8 cellular contexts compared by ENCODE assay signal in the genomic region with DNA sequence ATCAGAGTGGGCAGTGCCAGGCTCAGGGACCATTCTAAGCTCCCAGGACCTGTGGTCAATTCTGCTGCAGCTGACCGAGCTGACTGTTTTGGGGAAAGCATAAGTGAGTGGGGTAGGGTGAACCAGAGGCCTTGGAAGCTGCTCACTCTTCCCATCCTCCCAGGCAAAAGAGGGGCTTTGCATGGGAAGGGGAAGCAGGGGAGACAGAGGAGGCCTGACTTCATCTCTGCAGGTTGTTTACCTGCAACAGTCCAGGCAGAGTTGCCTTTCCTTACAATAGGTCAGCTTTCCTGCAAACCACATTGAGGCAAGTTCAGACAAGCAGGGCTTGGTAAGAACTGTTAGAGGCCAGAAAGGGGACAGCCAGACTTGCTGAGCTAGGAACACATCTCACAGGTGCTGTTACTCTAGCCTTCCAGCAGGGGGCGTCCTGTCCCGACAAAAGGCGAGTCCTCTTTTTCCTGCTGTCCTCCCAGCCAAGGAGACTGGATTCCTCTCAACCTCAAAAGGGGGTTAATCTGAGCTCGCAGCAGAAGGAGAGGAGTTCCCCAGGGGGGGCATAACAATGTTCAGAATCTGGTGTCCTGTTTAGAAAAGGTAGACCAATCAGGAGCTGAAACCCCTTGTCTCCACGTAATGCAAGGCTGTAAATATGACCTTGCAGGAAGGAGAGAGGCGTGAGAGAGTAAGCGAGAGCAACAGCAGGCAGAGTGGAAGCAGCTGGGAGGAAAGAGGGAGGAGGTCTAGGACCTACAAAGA. TPM values are rescaled to one million over a fixed set of nuclear protein-coding genes. Genes with fewer than 3 reads are reported as not detected.
DNase-seq lines count a peak whose midpoint lies in the region; FAIRE-seq and TF ChIP-seq lines count a peak whose summit lies in the region.

No MANE protein-coding gene starts in this region.

- peaks cover 0 to 12% (median 4%) of the 10 kb centered on the region in 4 donors for H3K4me1 ChIP-seq in sigmoid colon

- no peak overlapping the region for H3K4me3 ChIP-seq in astrocyte of the spinal cord (ENCODE audit: low read depth, low read length)
- no peak overlapping the region for H3K4me3 ChIP-seq in sigmoid colon

- intact Hi-C loops in sigmoid colon (cut with DNase I): loop anchor here (1.0 to 10.0 kb wide), 5 partner anchors 278 to 463 kb away; a partner anchor contains a TSS

- FAIRE-seq in H54 (lab: Jason Lieb, UNC): no peak

- no peaks in the 10 kb centered on the region for H3K9me3 ChIP-seq in sigmoid colon

- peak; percentile 95 for TF ChIP-seq CTCF in astrocyte of the spinal cord (IDR thresholded peaks at IDR 0.05; ENCODE audit: low read depth, low read length)
- TF ChIP-seq CTCF in sigmoid colon (IDR thresholded peaks at IDR 0.05): peak; percentile 85 to 92 (median 90)

- DNase-seq in DMS114 treated with DMSO at 0.1 percent for 48 hours (lab: John Stamatoyannopoulos, UW; ENCODE audit: unreplicated experiment) (peak; percentile 23), H54 (ENCODE audit: insufficient read length, low spot score) (peak; percentile 51), NCI-H1436 treated with DMSO at 0.1 percent for 48 hours (lab: John Stamatoyannopoulos, UW) (peak; percentile 1), T1000 (lab: John Stamatoyannopoulos, UW) (peak; percentile 45), astrocyte of the spinal cord (ENCODE audit: low read depth, low spot score) (peak; percentile 72), hippocampal formation (lab: John Stamatoyannopoulos, UW) (peak; percentile 65 to 75), sigmoid colon (peak; percentile 84), GF-D8 (lab: John Stamatoyannopoulos, UW) (no peak)

- H3K27me3 ChIP-seq in sigmoid colon: no peaks in the 10 kb centered on the region

- TF ChIP-seq EP300 in sigmoid colon (IDR thresholded peaks at IDR 0.05): no peak

- TF ChIP-seq POLR2A in H54 (IDR thresholded peaks at IDR 0.05; ENCODE audit: low read depth, low read length): no peak
- no peak for TF ChIP-seq POLR2A in sigmoid colon (IDR thresholded peaks at IDR 0.05)

- no peak overlapping the region for H3K27ac ChIP-seq in sigmoid colon

- 10% methylated on average over 8 of the region's 8 CpGs for WGBS in sigmoid colon, 2 donors

- no peaks in the 10 kb centered on the region for H3K36me3 ChIP-seq in sigmoid colon

- in situ Hi-C loops in astrocyte of the spinal cord (cut with HindIII; ENCODE audit: low sequenced_read_pairs): no loop called here

RNA-seq across cellular contexts. Expression of a gene that starts 4.3 kb away (rescaled TPM):
- not detected for total RNA-seq in sigmoid colon
- polyA plus RNA-seq in sigmoid colon: under 1 TPM in 1 of 3 donors, not detected in 2; 0.54 TPM

RNA-seq across cellular contexts. Expression of a gene that starts 53.3 kb away (rescaled TPM):
- 1 to 10 TPM in 3 of 4 donors, under 1 TPM in 1; 0.82 to 3.0 (median 2.1) TPM for total RNA-seq in sigmoid colon
- 1 to 10 TPM in 1 of 3 donors, under 1 TPM in 1, not detected in 1; 0.60 to 1.5 TPM for polyA plus RNA-seq in sigmoid colon
